Comparison of ENCODE assay signal across 8 cellular contexts in genomic region chr22:33302049-33302545, GRCh38.
DNase-seq lines count a peak whose midpoint lies in the region; ATAC-seq, FAIRE-seq and TF ChIP-seq lines count a peak whose summit lies in the region.

No MANE protein-coding gene starts in this region.

- H3K4me1 ChIP-seq in A549: peaks cover 9% of the 10 kb centered on the region
- H3K4me1 ChIP-seq in SJCRH30: no peaks in the 10 kb centered on the region
- no peaks in the 10 kb centered on the region for H3K4me1 ChIP-seq in right cardiac atrium (ENCODE audit: control insufficient read depth, insufficient read depth, low read length)

- TF ChIP-seq RAD21 in A549 (conservative IDR thresholded peaks at IDR 0.05 in 1 of 2, IDR thresholded peaks at IDR 0.05 in 1 of 2): peak; percentile 95 to 96

- no peak for TF ChIP-seq POLR2A in A549 (IDR thresholded peaks at IDR 0.05; ENCODE audit: low read length)
- TF ChIP-seq POLR2A in GM12891 (IDR thresholded peaks at IDR 0.05; ENCODE audit: low read depth, low read length): no peak

- H3K36me3 ChIP-seq in SJCRH30: no peaks in the 10 kb centered on the region

- POLR2A ChIA-PET in A549 (lab: Yijun Ruan, JAX): no interaction called here

- FAIRE-seq in A549 (lab: Jason Lieb, UNC) (no peak), GM12891 (lab: Jason Lieb, UNC) (peak; percentile 82)

- intact Hi-C loops in right cardiac atrium (cut with DNase I): loop anchor here in 3 of 4 donors (5.0 to 10.0 kb wide), 5 partner anchors 215 to 813 kb away; no protein-coding TSS in a partner anchor

- no peak overlapping the region for H3K4me3 ChIP-seq in A549
- no peak overlapping the region for H3K4me3 ChIP-seq in SJCRH30
- H3K4me3 ChIP-seq in right cardiac atrium (ENCODE audit: low read length): no peak overlapping the region

- no peak for TF ChIP-seq EP300 in A549 (IDR thresholded peaks at IDR 0.05)

- CTCF ChIA-PET in A549 (lab: Yijun Ruan, JAX): interaction anchor here (0.6 to 2.6 kb wide), 36 partner anchors 10 to 1850 kb away, joined by 3 to 30 read pairs (median 4); no protein-coding TSS in a partner anchor

- H3K9me3 ChIP-seq in A549: no peaks in the 10 kb centered on the region
- no peaks in the 10 kb centered on the region for H3K9me3 ChIP-seq in SJCRH30 (replicated peaks)
- no peaks in the 10 kb centered on the region for H3K9me3 ChIP-seq in right cardiac atrium (ENCODE audit: control insufficient read depth, low read length)

- 24% methylated on average over 7 of the region's 10 CpGs for WGBS in A549 (ENCODE audit: missing lambda C conversion rate)
- WGBS in right cardiac atrium: 18% methylated on average over 10 of the region's 10 CpGs

- peak overlapping the region; percentile 49; the same call in 2 of the 3 replicates for H3K4me2 ChIP-seq in A549

- H3K27me3 ChIP-seq in SJCRH30: no peaks in the 10 kb centered on the region
- H3K27me3 ChIP-seq in right cardiac atrium (ENCODE audit: control insufficient read depth, insufficient read depth): no peaks in the 10 kb centered on the region

- peak; percentile 79 for TF ChIP-seq CTCF in A549 (IDR thresholded peaks at IDR 0.05)

- H3K27ac ChIP-seq in A549: peak overlapping the region; percentile 60 to 68; a peak in 5 of 6 replicates
- no peak overlapping the region for H3K27ac ChIP-seq in SJCRH30
- no peak overlapping the region for H3K27ac ChIP-seq in right cardiac atrium (ENCODE audit: low read length)

- DNase-seq in A549 (ENCODE audit: low read depth in 1 of 2, low spot score in 1 of 2) (peak; percentile 32 to 70), GM12891 (ENCODE audit: insufficient read length, low spot score) (peak; percentile 69), Kasumi-1 (lab: John Stamatoyannopoulos, UW) (peak; percentile 23 to 30), SJCRH30 (peak; percentile 72 to 83), amygdala (lab: John Stamatoyannopoulos, UW) (peak; percentile 26 to 91 (median 67)), right cardiac atrium (peak; percentile 83 to 92 (median 92)), renal cortical epithelial cell (ENCODE audit: low read depth) (peak; percentile 54)
- DNase-seq in effector CD8-positive, alpha-beta T cell (lab: John Stamatoyannopoulos, UW): no peak

- ATAC-seq in A549 (peak; percentile 97 to 98), right cardiac atrium (peak; percentile 89 to 90)

TF ChIP-seq in A549, 52 proteins besides CTCF, POLR2A, EP300 and RAD21:
- TF ChIP-seq SMC3 (IDR thresholded peaks at IDR 0.05) (peak; percentile 91), MYC (IDR thresholded peaks at IDR 0.05; ENCODE audit: borderline replicate concordance, low read length) (no peak)

TF ChIP-seq in GM12891, 5 proteins besides CTCF, POLR2A, EP300 and RAD21:
- TF ChIP-seq TAF1 (IDR thresholded peaks at IDR 0.05; ENCODE audit: low read depth, low read length) (no peak), POLR2AphosphoS5 (IDR thresholded peaks at IDR 0.05; ENCODE audit: low read depth, low read length) (no peak), PAX5 (IDR thresholded peaks at IDR 0.05; ENCODE audit: insufficient read depth, low read length, severe bottlenecking) (no peak), POU2F2 (IDR thresholded peaks at IDR 0.05; ENCODE audit: low read depth, low read length) (peak; percentile 43; the same call in 1 of the 2 replicates), SPI1 (IDR thresholded peaks at IDR 0.05; ENCODE audit: low read depth, low read length) (no peak)

Comparison
In these comparisons a context has a peak if more than half of its experiments do, and no peak if none do; other contexts are left out.
1. H3K27ac ChIP-seq: peak in A549 (2 of 2); none in SJCRH30 (single experiment) and right cardiac atrium (single experiment).